Comparison of ENCODE assay signal across 9 cellular contexts in genomic region chr2:239268082-239268481, GRCh38.
DNase-seq lines count a peak whose midpoint lies in the region; ATAC-seq, FAIRE-seq and TF ChIP-seq lines count a peak whose summit lies in the region.
"Had no signal": no experiment of that assay in that cellular context is flagged by ENCODE, and none has a peak within 500 bp of the region (broad histone marks: within the 10 kb centered on the region; RNA-seq: fewer than 3 reads in every experiment).

No MANE protein-coding gene starts in this region.

- H3K4me1 Mint-ChIP-seq in CD14-positive monocyte (peaks cover 91% of the 10 kb centered on the region), glutamatergic neuron (ENCODE audit: low read depth, unreplicated experiment) (peaks cover 70% of the 10 kb centered on the region)

- ATAC-seq in pancreas (peak; percentile 81 to 93 (median 91)), GM18517 (IDR thresholded peaks at IDR 0.05; ENCODE audit: unreplicated experiment) (no peak)

- H3K36me3 ChIP-seq in pancreas: no peaks in the 10 kb centered on the region

- H3K36me3 Mint-ChIP-seq in CD14-positive monocyte: peaks cover 32 to 35% of the 10 kb centered on the region in 2 donors
- H3K36me3 Mint-ChIP-seq in glutamatergic neuron (ENCODE audit: unreplicated experiment): no peaks in the 10 kb centered on the region

- WGBS in pancreas, 2 donors: 7 to 14% methylated on average over 6 of the region's 6 CpGs

- H3K9me3 Mint-ChIP-seq in CD14-positive monocyte (peaks cover 0 to 1% (median 0%) of the 10 kb centered on the region in 7 donors), glutamatergic neuron (ENCODE audit: unreplicated experiment) (peaks cover 13% of the 10 kb centered on the region)
- H3K9me3 Mint-ChIP-seq: activated naive CD4-positive, alpha-beta T cell treated with anti-CD3 and anti-CD28 coated beads, Interleukin-2, amount 50 U/mL, for 72 hours had no signal

- TF ChIP-seq CTCF in CD14-positive monocyte (IDR thresholded peaks at IDR 0.05): no peak
- TF ChIP-seq CTCF in RWPE1 (conservative IDR thresholded peaks at IDR 0.05; ENCODE audit: low read depth): no peak
- TF ChIP-seq CTCF in glutamatergic neuron (IDR thresholded peaks at IDR 0.05; ENCODE audit: partially characterized antibody, unreplicated experiment): no peak
- TF ChIP-seq CTCF in pancreas (IDR thresholded peaks at IDR 0.05): no peak

- DNase-seq in CD14-positive monocyte (ENCODE audit: low spot score) (no peak), RWPE1 (ENCODE audit: low spot score) (no peak), glutamatergic neuron (no peak), pancreas (peak; percentile 70 to 88 (median 81)), NCI-H1417 treated with DMSO at 0.1 percent for 48 hours (lab: John Stamatoyannopoulos, UW) (no peak), NCI-H526 (lab: John Stamatoyannopoulos, UW) (no peak), DMS79 treated with DMSO at 0.1 percent for 48 hours (lab: John Stamatoyannopoulos, UW) (no peak)

- FAIRE-seq in pancreas (lab: Jason Lieb, UNC): no peak

- intact Hi-C loops in CD14-positive monocyte (cut with micrococcal nuclease) (loop anchor here (2.0 to 5.0 kb wide), 3 partner anchors 44 to 131 kb away; no protein-coding TSS in a partner anchor), pancreas (cut with DNase I) (no loop called here)

- POLR2A ChIA-PET in RWPE1 (lab: Yijun Ruan, JAX; ENCODE audit: low non-redundant PET): no interaction called here

- no peak overlapping the region for H3K4me3 ChIP-seq in pancreas

- no peaks in the 10 kb centered on the region for H3K27me3 ChIP-seq in pancreas

- CTCF ChIA-PET in RWPE1 (lab: Yijun Ruan, JAX): no interaction called here

- no peaks in the 10 kb centered on the region for H3K9me3 ChIP-seq in pancreas

- peak overlapping the region; percentile 63 for H3K27ac ChIP-seq in RWPE1
- H3K27ac ChIP-seq in pancreas: peak overlapping the region; percentile 2 to 46 (median 42)

- peaks cover 0 to 5% (median 3%) of the 10 kb centered on the region in 3 donors for H3K27me3 Mint-ChIP-seq in CD14-positive monocyte (ENCODE audit: low read depth in 3 of 3)
- peaks cover 9% of the 10 kb centered on the region for H3K27me3 Mint-ChIP-seq in glutamatergic neuron (ENCODE audit: unreplicated experiment)

- H3K4me3 Mint-ChIP-seq in CD14-positive monocyte: peak overlapping the region in 1 of 2 donors; percentile 96
- H3K4me3 Mint-ChIP-seq in glutamatergic neuron (ENCODE audit: unreplicated experiment): no peak overlapping the region

- H3K27ac Mint-ChIP-seq in CD14-positive monocyte (peak overlapping the region; percentile 60 to 100 (median 99)), glutamatergic neuron (ENCODE audit: unreplicated experiment) (peak overlapping the region; percentile 64)

- H3K4me1 ChIP-seq in pancreas: peaks cover 0 to 30% (median 24%) of the 10 kb centered on the region in 3 donors

Comparison
In these comparisons a context has a peak if more than half of its experiments do, and no peak if none do; other contexts are left out.
1. DNase-seq: peak in pancreas (6 of 6); none in CD14-positive monocyte (single experiment), RWPE1 (single experiment), glutamatergic neuron (single experiment), NCI-H1417 treated with DMSO at 0.1 percent for 48 hours (single experiment), NCI-H526 (0 of 2) and DMS79 treated with DMSO at 0.1 percent for 48 hours (single experiment).
2. intact Hi-C loops: an anchor here in CD14-positive monocyte (2.0 to 5.0 kb wide); none called in pancreas.